18 cellular contexts compared by ENCODE assay signal in genomic region chr4:105714932-105715331, GRCh38. TPM values are rescaled to one million over a fixed set of nuclear protein-coding genes. Genes with fewer than 3 reads are reported as not detected.
DNase-seq lines count a peak whose midpoint lies in the region; ATAC-seq, FAIRE-seq and TF ChIP-seq lines count a peak whose summit lies in the region.
"Had no signal": no experiment of that assay in that cellular context is flagged by ENCODE, and none has a peak within 500 bp of the region (broad histone marks: within the 10 kb centered on the region; RNA-seq: fewer than 3 reads in every experiment).

No MANE protein-coding gene starts in this region.

- H3K4me3 ChIP-seq in A549 (no peak overlapping the region), OCI-LY1 (ENCODE audit: low read depth, low read length, poor library complexity, severe bottlenecking) (peak overlapping the region; percentile 10), small intestine (ENCODE audit: low read depth in 1 of 2, low read length in 2 of 2) (no peak overlapping the region)
- H3K4me3 ChIP-seq: cardiac muscle cell, left ventricle myocardium inferior, uterus had no signal

- TF ChIP-seq POLR2A in A549 (IDR thresholded peaks at IDR 0.05; ENCODE audit: low read length): no peak
- TF ChIP-seq POLR2A in erythroblast (IDR thresholded peaks at IDR 0.05; ENCODE audit: low read length): no peak

- no peak for TF ChIP-seq RAD21 in A549 (conservative IDR thresholded peaks at IDR 0.05 in 1 of 2, IDR thresholded peaks at IDR 0.05 in 1 of 2)

- no peak for TF ChIP-seq EP300 in A549 (IDR thresholded peaks at IDR 0.05)

- DNase-seq in A549 (ENCODE audit: low read depth in 1 of 2, low spot score in 1 of 2) (no peak), GF-D8 (lab: John Stamatoyannopoulos, UW) (peak; percentile 35), erythroblast (lab: John Stamatoyannopoulos, UW) (peak; percentile 18 to 50), small intestine (no peak), NCI-H345 (lab: John Stamatoyannopoulos, UW) (no peak)
- DNase-seq: activated CD4-positive, alpha-beta T cell treated with anti-CD3 and anti-CD28 coated beads for 36 hours; activated CD8-positive, alpha-beta memory T cell treated with anti-CD3 and anti-CD28 coated beads for 24 hours; activated naive CD4-positive, alpha-beta T cell treated with Interleukin-2 at 50 U/mL for 16 hours; activated T-cell treated with anti-CD3 and anti-CD28 coated beads, Interleukin-2, amount 50 U/mL, for 48 hours; left ventricle myocardium inferior; NCI-H2171; uterus had no signal

- 46% methylated on average over 1 of the region's 1 CpG for WGBS in A549 (ENCODE audit: missing lambda C conversion rate)
- WGBS in small intestine, 3 donors: 77 to 90% (median 86%) methylated on average over 1 of the region's 1 CpG

- no peak for FAIRE-seq in A549 (lab: Jason Lieb, UNC)
- FAIRE-seq in small intestine (lab: Jason Lieb, UNC): no peak
- FAIRE-seq: endothelial cell of umbilical vein had no signal

- H3K27ac ChIP-seq in A549 (no peak overlapping the region), OCI-LY1 (ENCODE audit: low read depth, low read length, poor library complexity, severe bottlenecking) (peak overlapping the region; percentile 39), small intestine (ENCODE audit: low read depth in 1 of 2, low read length in 1 of 2) (no peak overlapping the region)
- H3K27ac ChIP-seq: cardiac muscle cell, foreskin keratinocyte, left ventricle myocardium inferior, uterus had no signal

- peaks cover 3% of the 10 kb centered on the region; the same call in 1 of the 2 replicates for H3F3A ChIP-seq in OCI-LY1 (ENCODE audit: insufficient read depth, low read length)

- peaks cover 13% of the 10 kb centered on the region for H3K4me1 ChIP-seq in A549
- H3K4me1 ChIP-seq in OCI-LY1 (ENCODE audit: insufficient read depth, low read length, severe bottlenecking): peaks cover 45% of the 10 kb centered on the region
- no peaks in the 10 kb centered on the region for H3K4me1 ChIP-seq in small intestine (ENCODE audit: control insufficient read depth in 2 of 2, insufficient read depth in 1 of 2, low read depth in 1 of 2, low read length in 1 of 2)
- H3K4me1 ChIP-seq: uterus had no signal

- no peaks in the 10 kb centered on the region for H4K20me1 ChIP-seq in OCI-LY1 (ENCODE audit: insufficient read depth, low read length)

- H3K9me3 ChIP-seq in A549 (no peaks in the 10 kb centered on the region), OCI-LY1 (ENCODE audit: low read length) (no peaks in the 10 kb centered on the region), small intestine (ENCODE audit: control insufficient read depth, low read depth) (no peaks in the 10 kb centered on the region)
- H3K9me3 ChIP-seq: left ventricle myocardium inferior, uterus had no signal

- POLR2A ChIA-PET in A549 (lab: Yijun Ruan, JAX): interaction anchor here (0.8 kb wide), 1 partner anchor 241 kb away, joined by 3 read pairs; the partner anchor contains the start of gene PPA2

- no peak overlapping the region for H2AFZ ChIP-seq in OCI-LY1 (ENCODE audit: low read length)

- TF ChIP-seq CTCF in A549 (IDR thresholded peaks at IDR 0.05) (no peak), OCI-LY1 (IDR thresholded peaks at IDR 0.05; ENCODE audit: low read length) (no peak)

- H3K9ac ChIP-seq in OCI-LY1 (ENCODE audit: low read length): no peak overlapping the region

- H3K9me2 ChIP-seq in OCI-LY1 (ENCODE audit: low read depth, low read length): no peaks in the 10 kb centered on the region

- peaks cover 8% of the 10 kb centered on the region; the same call in 1 of the 2 replicates for H3K36me3 ChIP-seq in OCI-LY1 (ENCODE audit: insufficient read depth, low read length)
- H3K36me3 ChIP-seq in small intestine (ENCODE audit: control insufficient read depth in 2 of 2, insufficient read depth in 2 of 2, low read length in 2 of 2): peaks cover 0 to 2% of the 10 kb centered on the region in 2 donors
- H3K36me3 ChIP-seq: cardiac muscle cell, uterus had no signal

- H3K4me2 ChIP-seq in A549: peak overlapping the region; percentile 29; the same call in 1 of the 3 replicates
- peak overlapping the region; percentile 44; the same call in 1 of the 2 replicates for H3K4me2 ChIP-seq in OCI-LY1 (ENCODE audit: low read length)

- CTCF ChIA-PET in A549 (lab: Yijun Ruan, JAX): interaction anchor here (0.6 to 1.7 kb wide), 2 partner anchors 41 to 194 kb away, joined by 3 to 9 read pairs; no protein-coding TSS in a partner anchor

- ATAC-seq in A549 (no peak), HG02798 (IDR thresholded peaks at IDR 0.05; ENCODE audit: poor library complexity, unreplicated experiment) (no peak), HG02981 (IDR thresholded peaks at IDR 0.05; ENCODE audit: unreplicated experiment) (no peak)
- ATAC-seq: activated CD4-positive, alpha-beta T cell treated with anti-CD3 and anti-CD28 coated beads for 36 hours had no signal

- H3K79me2 ChIP-seq in OCI-LY1 (ENCODE audit: insufficient read depth, low read length): peaks cover 47% of the 10 kb centered on the region

- no peaks in the 10 kb centered on the region for H3K27me3 ChIP-seq in OCI-LY1 (ENCODE audit: insufficient read depth, low read length)
- H3K27me3 ChIP-seq in small intestine (ENCODE audit: control insufficient read depth in 2 of 2, insufficient read depth in 2 of 2, low read length in 2 of 2): no peaks in the 10 kb centered on the region
- H3K27me3 ChIP-seq: cardiac muscle cell, foreskin keratinocyte, uterus had no signal

TF ChIP-seq in A549, 52 proteins besides CTCF, POLR2A, EP300 and RAD21 (continues in another document):
- TF ChIP-seq PHF8 (IDR thresholded peaks at IDR 0.05; ENCODE audit: borderline replicate concordance, low read depth) (no peak), NPAS2 (CRISPR knock-in tag; IDR thresholded peaks at IDR 0.05; ENCODE audit: borderline replicate concordance) (no peak), HOXA7 (CRISPR knock-in tag; IDR thresholded peaks at IDR 0.05) (no peak), ZC3H11A (IDR thresholded peaks at IDR 0.05) (no peak), TP53 (CRISPR knock-in tag; IDR thresholded peaks at IDR 0.05) (no peak), RCOR1 (IDR thresholded peaks at IDR 0.05; ENCODE audit: low read depth, low read length) (no peak), FOSB (CRISPR knock-in tag; IDR thresholded peaks at IDR 0.05) (no peak), HMGXB4 (CRISPR knock-in tag; IDR thresholded peaks at IDR 0.05; ENCODE audit: borderline replicate concordance) (no peak), SREBF2 (IDR thresholded peaks at IDR 0.05) (no peak), CHD2 (IDR thresholded peaks at IDR 0.05; ENCODE audit: low read length, partially characterized antibody) (no peak), KDM1A (IDR thresholded peaks at IDR 0.05; ENCODE audit: low read depth) (no peak), GATA3 (IDR thresholded peaks at IDR 0.05; ENCODE audit: borderline replicate concordance) (no peak), MYC (IDR thresholded peaks at IDR 0.05; ENCODE audit: borderline replicate concordance, low read length) (no peak), KDM5A (IDR thresholded peaks at IDR 0.05) (no peak), BCL3 (IDR thresholded peaks at IDR 0.05) (no peak), ZNF302 (CRISPR knock-in tag; IDR thresholded peaks at IDR 0.05) (no peak)

RNA-seq across cellular contexts. Expression of gene GSTCD, which starts 6.3 kb away (rescaled TPM):
- polyA plus RNA-seq in A549 (2011; rRNA removed) (22.9 and 28.7 TPM in 2 replicates), A549 (2017; fragmentation: RNase III; extraction: RNeasy Plus Mini Kit Qiagen cat#74134 plus additional on column Dnase treatment) (9.0 to 10.0 TPM (median 9.1 TPM) in 3 replicates), small intestine (1 to 10 TPM; 1.4 to 5.0 (median 1.6) TPM)
- polyA plus RNA-seq in A549 (2012; cell fraction: cytosol; rRNA removed): 4.3 and 5.4 TPM in 2 replicates
- 2.3 and 2.8 TPM in 2 replicates for polyA plus RNA-seq in A549 (2012; cell fraction: nucleus; rRNA removed)
- 10.7 and 11.5 TPM in 2 replicates for polyA minus RNA-seq in A549 (2011; rRNA and poly(A)+ RNA removed)

RNA-seq across cellular contexts. Expression of gene INTS12, which starts 6.4 kb away (rescaled TPM):
- 36.0 and 39.0 TPM in 2 replicates for polyA plus RNA-seq in A549 (2011; rRNA removed)
- 11.9 and 12.5 TPM in 2 replicates for polyA plus RNA-seq in A549 (2012; cell fraction: cytosol; rRNA removed)
- 6.4 and 8.5 TPM in 2 replicates for polyA plus RNA-seq in A549 (2012; cell fraction: nucleus; rRNA removed)
- polyA plus RNA-seq in A549 (2017; fragmentation: RNase III; extraction: RNeasy Plus Mini Kit Qiagen cat#74134 plus additional on column Dnase treatment): 11.9 to 14.6 TPM (median 13.0 TPM) in 3 replicates
- polyA minus RNA-seq in A549 (2011; rRNA and poly(A)+ RNA removed): 15.5 and 17.3 TPM in 2 replicates
- 10 to 100 TPM; 18.9 to 23.0 (median 20.1) TPM for polyA plus RNA-seq in small intestine

Comparison
In these comparisons a context has a peak if more than half of its experiments do, and no peak if none do; other contexts are left out.
1. DNase-seq: peak in GF-D8 (single experiment) and erythroblast (2 of 2); none in A549 (0 of 2), small intestine (single experiment) and NCI-H345 (single experiment).